8 cellular contexts compared by ENCODE assay signal in the genomic region with DNA sequence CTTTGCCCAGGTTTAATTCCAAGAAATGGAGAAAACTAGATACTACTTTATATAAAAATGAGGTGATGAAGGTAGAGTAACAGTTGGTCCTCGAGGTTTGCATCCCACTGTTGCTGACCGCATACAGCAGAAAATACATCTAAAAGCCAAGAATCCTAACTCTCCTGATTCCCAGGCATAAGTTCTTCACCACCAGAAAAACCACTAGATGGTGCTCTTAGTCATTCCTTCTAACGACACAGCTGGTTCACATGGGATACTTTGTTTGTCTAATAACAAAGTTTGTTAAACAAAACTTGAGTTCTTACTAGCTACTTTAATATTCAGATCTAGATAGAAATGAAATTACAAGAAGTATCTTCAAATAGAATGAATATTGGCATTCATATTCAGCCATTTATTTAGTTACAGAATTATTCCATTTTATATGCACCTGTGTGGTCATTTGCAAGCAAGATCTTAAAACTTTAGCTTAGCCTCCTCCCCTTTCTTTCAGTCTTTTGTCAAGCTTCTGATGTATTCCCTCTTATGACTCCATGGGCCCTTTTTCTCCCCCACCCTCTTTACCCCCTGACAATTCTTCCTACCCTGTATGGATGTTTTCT. TPM values are rescaled to one million over a fixed set of nuclear protein-coding genes. Genes with fewer than 3 reads are reported as not detected.
A peak's percentile ranks its signal among the peaks of the same experiment; 100 is the strongest.
DNase-seq lines count a peak whose midpoint lies in the region; ATAC-seq, FAIRE-seq and TF ChIP-seq lines count a peak whose summit lies in the region.

No MANE protein-coding gene starts in this region.

- H3K9me3 ChIP-seq in small intestine (ENCODE audit: control insufficient read depth, low read depth): no peaks in the 10 kb centered on the region

- TF ChIP-seq CTCF in GM20000 (IDR thresholded peaks at IDR 0.05; ENCODE audit: extremely low read depth, missing control alignments) (peak; percentile 28), fibroblast of the aortic adventitia (IDR thresholded peaks at IDR 0.05; ENCODE audit: insufficient read depth, low read length) (peak; percentile 76)

- DNase-seq in AG08396 (ENCODE audit: low spot score) (peak; percentile 49), GM20000 (ENCODE audit: low spot score) (peak; percentile 7), RKO (ENCODE audit: low spot score) (peak; percentile 58), fibroblast of the aortic adventitia (ENCODE audit: low read depth) (peak; percentile 76), small intestine (peak; percentile 53), sciatic nerve (ENCODE audit: low spot score) (no peak)

- H3K27ac ChIP-seq in small intestine (ENCODE audit: low read depth in 1 of 2, low read length in 1 of 2): no peak overlapping the region

- FAIRE-seq in small intestine (lab: Jason Lieb, UNC): no peak

- no peaks in the 10 kb centered on the region for H3K27me3 ChIP-seq in small intestine (ENCODE audit: control insufficient read depth in 2 of 2, insufficient read depth in 2 of 2, low read length in 2 of 2)

- WGBS in small intestine, 3 donors: 11 to 17% (median 15%) methylated on average over 3 of the region's 3 CpGs

- intact Hi-C loops in sciatic nerve (cut with DNase I): no loop called here

- no peaks in the 10 kb centered on the region for H3K36me3 ChIP-seq in small intestine (ENCODE audit: control insufficient read depth in 2 of 2, insufficient read depth in 2 of 2, low read length in 2 of 2)

- H3K4me3 ChIP-seq in fibroblast of the aortic adventitia (ENCODE audit: low read depth, low read length) (no peak overlapping the region), small intestine (ENCODE audit: low read depth in 1 of 2, low read length in 2 of 2) (no peak overlapping the region)

- H3K4me1 ChIP-seq in small intestine (ENCODE audit: control insufficient read depth in 2 of 2, insufficient read depth in 1 of 2, low read depth in 1 of 2, low read length in 1 of 2): no peaks in the 10 kb centered on the region

- ATAC-seq in GM19395 (IDR thresholded peaks at IDR 0.05; ENCODE audit: unreplicated experiment) (no peak), HG03354 (IDR thresholded peaks at IDR 0.05; ENCODE audit: poor library complexity, severe bottlenecking, unreplicated experiment) (no peak), sciatic nerve (no peak)

RNA-seq across cellular contexts. Expression of a gene that starts 54.1 kb away (rescaled TPM):
- total RNA-seq in fibroblast of the aortic adventitia (ENCODE audit: low replicate concordance) (0.09 TPM in 1 of 2 replicates, not detected in the other), sciatic nerve (0.85 TPM)
- under 1 TPM in 1 of 3 donors, not detected in 2; 0.01 TPM for polyA plus RNA-seq in small intestine
